11 cellular contexts compared by ENCODE assay signal in genomic region chr22:39184586-39185577, GRCh38. TPM values are rescaled to one million over a fixed set of nuclear protein-coding genes. Genes with fewer than 3 reads are reported as not detected.
A peak's percentile ranks its signal among the peaks of the same experiment; 100 is the strongest.
DNase-seq lines count a peak whose midpoint lies in the region; ATAC-seq and TF ChIP-seq lines count a peak whose summit lies in the region.
"Had no signal": no experiment of that assay in that cellular context is flagged by ENCODE, and none has a peak within 500 bp of the region (broad histone marks: within the 10 kb centered on the region; RNA-seq: fewer than 3 reads in every experiment).

No MANE protein-coding gene starts in this region.

- TF ChIP-seq CTCF in colonic mucosa (IDR thresholded peaks at IDR 0.05), result no peak

- peak overlapping the region; percentile 57 for H3K4me2 ChIP-seq in skeletal muscle satellite cell (ENCODE audit: low read length)

- H3K9me3 ChIP-seq in colonic mucosa, result no peaks in the 10 kb centered on the region
- H3K9me3 ChIP-seq in skeletal muscle satellite cell (replicated peaks; ENCODE audit: low read length), result no peaks in the 10 kb centered on the region

- no peak for ATAC-seq in left colon
- ATAC-seq in GM19463 (IDR thresholded peaks at IDR 0.05; ENCODE audit: unreplicated experiment), result no peak

- peak overlapping the region; percentile 3 for H3K27ac ChIP-seq in colonic mucosa

- H3K4me1 ChIP-seq in colonic mucosa (no peaks in the 10 kb centered on the region), skeletal muscle satellite cell (ENCODE audit: control insufficient read depth, insufficient read depth, low read length) (peaks cover 26% of the 10 kb centered on the region)

- H3K4me3 ChIP-seq in H7 (ENCODE audit: insufficient read depth, low read depth, low read length), result no peak overlapping the region
- H3K4me3 ChIP-seq in colonic mucosa, result no peak overlapping the region
- H3K4me3 ChIP-seq in skeletal muscle satellite cell (ENCODE audit: low read length), result peak overlapping the region; percentile 28

- H3K9ac ChIP-seq in colonic mucosa (ENCODE audit: low read depth in 2 of 2, low read length in 2 of 2) (peak overlapping the region; percentile 24 to 34), skeletal muscle satellite cell (ENCODE audit: low read depth, low read length) (peak overlapping the region; percentile 62)

- DNase-seq in H7 (peak; percentile 10), colonic mucosa (no peak), iris pigment epithelial cell (ENCODE audit: low read depth) (peak; percentile 49), left colon (no peak), NCI-H1436 (lab: John Stamatoyannopoulos, UW) (no peak), NCI-H510A treated with DMSO at 0.1 percent for 48 hours (lab: John Stamatoyannopoulos, UW) (no peak)
- DNase-seq: GDM1; NCI-H187; stimulated activated CD4-positive, alpha-beta T cell treated with anti-CD3 and anti-CD28 coated beads, Interleukin-2, amount 100 ng/mL, for 48 hours had no signal

- no peaks in the 10 kb centered on the region for H3K27me3 ChIP-seq in H7 (ENCODE audit: control insufficient read depth, insufficient read depth, low read length)
- no peaks in the 10 kb centered on the region for H3K27me3 ChIP-seq in colonic mucosa
- no peaks in the 10 kb centered on the region for H3K27me3 ChIP-seq in skeletal muscle satellite cell (ENCODE audit: control insufficient read depth, insufficient read depth, low read length)

- intact Hi-C loops in colonic mucosa (cut with DNase I), result no loop called here
- intact Hi-C loops in left colon (cut with DNase I, micrococcal nuclease), result no loop called here

- peaks cover 2% of the 10 kb centered on the region; the same call in 1 of the 2 replicates for H3K36me3 ChIP-seq in H7 (replicated peaks; ENCODE audit: control insufficient read depth, insufficient read depth, low read length)
- H3K36me3 ChIP-seq in colonic mucosa, result no peaks in the 10 kb centered on the region
- H3K36me3 ChIP-seq in skeletal muscle satellite cell (ENCODE audit: insufficient read depth, low read length), result no peaks in the 10 kb centered on the region

RNA-seq across cellular contexts. Expression of gene CBX7, which starts 32.4 kb away (rescaled TPM):
- 4.5 and 5.4 TPM in 2 replicates for total RNA-seq in H7 (2014; rRNA removed; shearing (Covaris generic))
- total RNA-seq in colonic mucosa (10 to 100 TPM; 15.0 to 21.1 TPM), left colon (10 to 100 TPM; 18.6 to 33.4 TPM)
- 1.8 and 2.2 TPM in 2 replicates for total RNA-seq in skeletal muscle satellite cell (2012; rRNA removed)

RNA-seq across cellular contexts. Expression of gene PDGFB, which starts 59.9 kb away (rescaled TPM):
- 7.2 and 8.5 TPM in 2 replicates for total RNA-seq in H7 (2014; rRNA removed; shearing (Covaris generic))
- total RNA-seq in colonic mucosa (1 to 10 TPM; 1.9 to 5.6 TPM), left colon (1 to 10 TPM; 2.7 to 5.3 TPM)
- 0.25 and 0.87 TPM in 2 replicates for total RNA-seq in skeletal muscle satellite cell (2012; rRNA removed)

Comparison
In these comparisons a context has a peak if more than half of its experiments do, and no peak if none do; other contexts are left out.
1. DNase-seq: peak in H7 (single experiment) and iris pigment epithelial cell (single experiment); none in colonic mucosa (single experiment), left colon (0 of 2), NCI-H1436 (single experiment) and NCI-H510A treated with DMSO at 0.1 percent for 48 hours (single experiment).